In the genomic region with DNA sequence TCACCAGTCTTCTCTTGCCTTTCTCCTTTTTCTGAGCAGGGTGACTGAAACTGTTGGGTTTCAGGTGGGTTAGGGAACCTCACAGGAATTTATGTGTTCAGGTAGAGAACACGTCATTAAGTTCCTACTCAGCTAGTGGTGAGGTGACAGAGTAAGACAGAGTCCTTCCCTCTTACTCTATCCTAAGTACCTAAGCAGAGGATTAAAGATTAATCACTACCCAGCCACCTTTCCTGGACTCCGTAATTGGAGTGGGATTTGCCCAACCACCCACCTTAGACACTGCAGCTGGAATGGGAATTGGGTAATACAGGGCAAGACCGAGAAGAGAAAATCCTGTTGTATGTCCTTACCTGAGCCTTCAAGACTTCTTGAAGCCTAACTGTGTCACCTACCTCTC, we compare ENCODE assay signal across 17 cellular contexts.
"Had no signal": no experiment of that assay in that cellular context is flagged by ENCODE, and none has a peak within 500 bp of the region (broad histone marks: within the 10 kb centered on the region; RNA-seq: fewer than 3 reads in every experiment).

No MANE protein-coding gene starts in this region.

- H3K4me1 Mint-ChIP-seq: activated naive CD4-positive, alpha-beta T cell treated with anti-CD3 and anti-CD28 coated beads, Interleukin-2, amount 10 ng/mL, durations not matched to agents 7 days and 5 days had no signal

- H3K27me3 Mint-ChIP-seq: activated CD8-positive, alpha-beta memory T cell treated with anti-CD3 and anti-CD28 coated beads, Interleukin-2, amount 10 ng/mL, durations not matched to agents 7 days and 5 days; activated naive CD4-positive, alpha-beta T cell treated with anti-CD3 and anti-CD28 coated beads, Interleukin-2, amount 10 ng/mL, durations not matched to agents 7 days and 5 days; activated naive CD8-positive, alpha-beta T cell treated with anti-CD3 and anti-CD28 coated beads for 36 hours; activated T-cell treated with anti-CD3 and anti-CD28 coated beads, Interleukin-2, amount 50 U/mL, for 24 hours; T-helper 17 cell had no signal

- H3K27ac Mint-ChIP-seq: activated CD8-positive, alpha-beta memory T cell treated with anti-CD3 and anti-CD28 coated beads, Interleukin-2, amount 10 ng/mL, durations not matched to agents 7 days and 5 days; activated naive CD4-positive, alpha-beta T cell treated with anti-CD3 and anti-CD28 coated beads, Interleukin-2, amount 10 ng/mL, durations not matched to agents 7 days and 5 days; activated naive CD8-positive, alpha-beta T cell treated with anti-CD3 and anti-CD28 coated beads for 36 hours had no signal

- ATAC-seq: activated CD4-positive, CD25-positive, alpha-beta regulatory T cell treated with anti-CD3 and anti-CD28 coated beads, Interleukin-2, amount 50 U/mL, for 24 hours; activated CD8-positive, alpha-beta memory T cell treated with anti-CD3 and anti-CD28 coated beads, Interleukin-2, amount 10 ng/mL, durations not matched to agents 7 days and 5 days; T-helper 17 cell had no signal

- H3K4me3 Mint-ChIP-seq: activated CD8-positive, alpha-beta memory T cell treated with anti-CD3 and anti-CD28 coated beads, Interleukin-2, amount 10 ng/mL, durations not matched to agents 7 days and 5 days; activated naive CD4-positive, alpha-beta T cell treated with anti-CD3 and anti-CD28 coated beads, Interleukin-2, amount 10 ng/mL, durations not matched to agents 7 days and 5 days; activated naive CD8-positive, alpha-beta T cell treated with anti-CD3 and anti-CD28 coated beads for 36 hours; activated T-cell treated with anti-CD3 and anti-CD28 coated beads, Interleukin-2, amount 50 U/mL, for 24 hours; T-helper 17 cell had no signal

- DNase-seq: activated CD4-positive, alpha-beta T cell treated with anti-CD3 and anti-CD28 coated beads for 48 hours; activated CD4-positive, alpha-beta T cell treated with anti-CD3 and anti-CD28 coated beads, Interleukin-2, amount 50 U/mL, for 48 hours; activated CD8-positive, alpha-beta memory T cell treated with anti-CD3 and anti-CD28 coated beads, Interleukin-2, amount 10 ng/mL, durations not matched to agents 7 days and 5 days; activated gamma-delta T cell treated with Interleukin-2 at 50 U/mL for 16 hours; activated naive CD4-positive, alpha-beta T cell treated with anti-CD3 and anti-CD28 coated beads, Interleukin-2, amount 10 ng/mL, durations not matched to agents 7 days and 5 days; activated naive CD8-positive, alpha-beta T cell treated with anti-CD3 and anti-CD28 coated beads for 36 hours; activated T-cell treated with anti-CD3 and anti-CD28 coated beads, Interleukin-2, amount 50 U/mL, for 24 hours; brain microvascular endothelial cell; NCI-H1092; NCI-H1417; NCI-H2107; NCI-H345; NCI-H510A; SIG-M5; T-helper 17 cell; T-helper 9 cell had no signal

- H3K9me3 Mint-ChIP-seq: activated naive CD4-positive, alpha-beta T cell treated with anti-CD3 and anti-CD28 coated beads, Interleukin-2, amount 10 ng/mL, durations not matched to agents 7 days and 5 days; activated naive CD8-positive, alpha-beta T cell treated with anti-CD3 and anti-CD28 coated beads for 36 hours; activated T-cell treated with anti-CD3 and anti-CD28 coated beads, Interleukin-2, amount 50 U/mL, for 24 hours had no signal
